Comparison of ENCODE assay signal across 8 cellular contexts in the genomic region with DNA sequence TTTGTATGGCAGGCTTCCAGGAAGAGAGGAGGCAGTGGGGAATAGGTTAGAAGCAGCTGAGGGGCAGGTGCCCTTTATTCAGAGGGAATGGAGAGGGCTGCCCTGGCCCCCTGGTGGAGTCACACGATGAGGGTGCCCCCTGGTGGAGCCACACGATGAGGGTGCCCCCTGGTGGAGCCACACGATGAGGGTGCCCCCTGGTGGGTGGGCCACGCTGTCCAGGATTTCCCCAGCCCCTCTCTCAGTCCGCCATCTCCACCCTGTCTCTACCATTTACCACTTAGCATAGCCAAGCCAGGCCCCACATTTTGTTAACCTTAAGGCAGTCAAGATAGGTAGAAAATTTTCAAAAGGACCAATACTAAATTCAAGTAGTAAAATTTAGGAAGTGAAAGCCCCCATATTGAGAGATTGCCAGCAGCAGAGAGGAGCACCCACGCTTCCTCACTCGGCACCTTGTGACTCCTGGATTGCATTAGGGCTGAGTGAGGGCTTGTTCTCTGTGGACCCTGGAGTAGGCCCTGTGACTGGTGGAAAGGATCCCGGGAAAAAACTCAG. TPM values are rescaled to one million over a fixed set of nuclear protein-coding genes. Genes with fewer than 3 reads are reported as not detected.
A peak's percentile ranks its signal among the peaks of the same experiment; 100 is the strongest.
DNase-seq lines count a peak whose midpoint lies in the region; ATAC-seq and TF ChIP-seq lines count a peak whose summit lies in the region.

No MANE protein-coding gene starts in this region.

- DNase-seq in Calu3 (peak; percentile 65), KBM-7 (peak; percentile 54), esophagus squamous epithelium (lab: John Stamatoyannopoulos, UW) (no peak), sciatic nerve (ENCODE audit: low spot score) (no peak)
- DNase-seq in activated CD4-positive, alpha-beta T cell treated with anti-CD3 and anti-CD28 coated beads for 48 hours, result peak; percentile 65

- no peak overlapping the region for H3K4me3 ChIP-seq in esophagus squamous epithelium

- H3K27ac Mint-ChIP-seq in Calu3 (ENCODE audit: unreplicated experiment), result no peak overlapping the region

- BruUV-seq in Calu3 (replicated peaks; lab: Mats Ljungman, UMichigan), result no TSS peak

- 48 to 73% methylated on average over 6 to 8 of the region's 8 CpGs for WGBS in esophagus squamous epithelium, 2 donors

- intact Hi-C loops in Calu3 (cut with micrococcal nuclease; ENCODE audit: unreplicated experiment), result loop anchor here (1.0 to 5.0 kb wide), 2 partner anchors 87 to 340 kb away; a partner anchor contains a TSS
- intact Hi-C loops in esophagus squamous epithelium (cut with DNase I), result no loop called here
- intact Hi-C loops in sciatic nerve (cut with DNase I), result no loop called here

- peaks cover 0 to 32% (median 0%) of the 10 kb centered on the region in 4 donors for H3K27me3 ChIP-seq in esophagus squamous epithelium

- TF ChIP-seq CTCF in Calu3 (IDR thresholded peaks at IDR 0.05; ENCODE audit: unreplicated experiment) (peak; percentile 95), esophagus squamous epithelium (IDR thresholded peaks at IDR 0.05) (peak; percentile 22 to 96 (median 50))

- peaks cover 0 to 8% (median 0%) of the 10 kb centered on the region in 3 donors for H3K36me3 ChIP-seq in esophagus squamous epithelium

- H3K4me1 ChIP-seq in esophagus squamous epithelium, result no peaks in the 10 kb centered on the region

- in situ Hi-C loops in KBM-7 (cut with MboI; ENCODE audit: low pct_unique_long_range_greater_than_20kb, low sequenced_read_pairs), result no loop called here

- no peaks in the 10 kb centered on the region for H3K9me3 Mint-ChIP-seq in Calu3 (ENCODE audit: low read depth, unreplicated experiment)

- CTCF ChIA-PET in Calu3 (lab: Charles Lee), result interaction anchor here (0.8 to 3.8 kb wide), 3 partner anchors 13 to 341 kb away, joined by 4 to 13 read pairs (median 5); a partner anchor contains a TSS

- ATAC-seq in GM19452 (IDR thresholded peaks at IDR 0.05; ENCODE audit: unreplicated experiment), result peak; percentile 74
- peak; percentile 53 for ATAC-seq in sciatic nerve
- no peak for ATAC-seq in HG03025 (IDR thresholded peaks at IDR 0.05; ENCODE audit: low FRiP score, unreplicated experiment)
- no peak for ATAC-seq in HG03196 (IDR thresholded peaks at IDR 0.05; ENCODE audit: unreplicated experiment)

- no peaks in the 10 kb centered on the region for H3K9me3 ChIP-seq in esophagus squamous epithelium

- no peaks in the 10 kb centered on the region for H3K4me1 Mint-ChIP-seq in Calu3 (ENCODE audit: low read depth, unreplicated experiment)

- peaks cover 16% of the 10 kb centered on the region for H3K27me3 Mint-ChIP-seq in Calu3 (ENCODE audit: unreplicated experiment)

- no peak for TF ChIP-seq POLR2A in esophagus squamous epithelium (IDR thresholded peaks at IDR 0.05)

- H3K4me3 Mint-ChIP-seq in Calu3 (ENCODE audit: low read depth, unreplicated experiment), result no peak overlapping the region

- no peak overlapping the region for H3K27ac ChIP-seq in esophagus squamous epithelium

- H3K36me3 Mint-ChIP-seq in Calu3 (ENCODE audit: insufficient read depth, unreplicated experiment), result no peaks in the 10 kb centered on the region

RNA-seq across cellular contexts. Expression of a gene that starts 10.4 kb away (rescaled TPM):
- total RNA-seq in Calu3 (2022), result not detected in 2 replicates
- under 1 TPM in 2 of 4 donors, not detected in 2; 0.19 TPM for total RNA-seq in esophagus squamous epithelium
- 3.9 TPM for total RNA-seq in sciatic nerve

RNA-seq across cellular contexts. Expression of a gene that starts 41.2 kb away (rescaled TPM):
- 7.4 and 8.3 TPM in 2 replicates for total RNA-seq in Calu3 (2022)
- total RNA-seq in esophagus squamous epithelium, result 10 to 100 TPM in 2 of 4 donors, 1 to 10 TPM in 1, under 1 TPM in 1; 0.87 to 16.4 (median 8.4) TPM
- total RNA-seq in sciatic nerve, result 61.4 TPM

RNA-seq across cellular contexts. Expression of a gene that starts 41.4 kb away (rescaled TPM):
- 0.64 TPM in 1 of 2 replicates, not detected in the other for total RNA-seq in Calu3 (2022)
- not detected for total RNA-seq in esophagus squamous epithelium
- 1.5 TPM for total RNA-seq in sciatic nerve

Comparison
In these comparisons a context has a peak if more than half of its experiments do, and no peak if none do; other contexts are left out.
1. DNase-seq: peak in Calu3 (single experiment), KBM-7 (single experiment) and activated CD4-positive, alpha-beta T cell treated with anti-CD3 and anti-CD28 coated beads for 48 hours (single experiment); none in esophagus squamous epithelium (single experiment) and sciatic nerve (single experiment).
2. ATAC-seq: peak in GM19452 (single experiment) and sciatic nerve (single experiment); none in HG03025 (single experiment) and HG03196 (single experiment).